In the genomic region with DNA sequence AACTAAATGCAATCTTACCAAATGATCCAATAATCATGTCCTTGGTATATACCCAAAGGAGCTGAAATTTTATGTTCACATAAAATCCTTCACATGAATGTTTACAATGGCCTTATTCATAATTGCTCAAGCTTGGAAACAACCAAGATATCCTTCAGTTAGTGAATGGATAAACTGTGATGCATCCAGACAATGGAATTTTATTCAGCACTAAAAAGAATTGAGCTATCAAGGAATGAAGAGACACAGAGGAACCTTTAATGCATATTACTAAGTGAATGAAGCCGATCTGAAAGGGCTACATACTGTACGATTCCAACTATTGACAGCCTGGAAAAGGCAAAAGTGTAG, we compare ENCODE assay signal across 2 cellular contexts.
TF ChIP-seq lines count a peak whose summit lies in the region.

No MANE protein-coding gene starts in this region.

TF ChIP-seq in IMR-90, 13 proteins besides CTCF, POLR2A, EP300 and RAD21:
- TF ChIP-seq RCOR1 (IDR thresholded peaks at IDR 0.05; ENCODE audit: insufficient replicate concordance, low read length) (no peak), MXI1 (IDR thresholded peaks at IDR 0.05; ENCODE audit: borderline replicate concordance, low read depth, low read length) (no peak), MAFK (IDR thresholded peaks at IDR 0.05; ENCODE audit: low read depth, low read length) (no peak), RFX5 (IDR thresholded peaks at IDR 0.05; ENCODE audit: low read depth, low read length) (no peak), SMC3 (IDR thresholded peaks at IDR 0.05; ENCODE audit: low read depth, low read length) (no peak), BHLHE40 (IDR thresholded peaks at IDR 0.05; ENCODE audit: low read depth, low read length) (no peak), NFE2L2 (IDR thresholded peaks at IDR 0.05; ENCODE audit: low read depth, low read length) (no peak), MAZ (IDR thresholded peaks at IDR 0.05; ENCODE audit: borderline replicate concordance, low read depth, low read length) (no peak), CEBPB (IDR thresholded peaks at IDR 0.05; ENCODE audit: low read depth, low read length) (no peak), FOS (IDR thresholded peaks at IDR 0.05; ENCODE audit: low read depth, low read length) (no peak), CHD1 (IDR thresholded peaks at IDR 0.05; ENCODE audit: low read depth, low read length) (no peak)
- TF ChIP-seq, protein P1, sequence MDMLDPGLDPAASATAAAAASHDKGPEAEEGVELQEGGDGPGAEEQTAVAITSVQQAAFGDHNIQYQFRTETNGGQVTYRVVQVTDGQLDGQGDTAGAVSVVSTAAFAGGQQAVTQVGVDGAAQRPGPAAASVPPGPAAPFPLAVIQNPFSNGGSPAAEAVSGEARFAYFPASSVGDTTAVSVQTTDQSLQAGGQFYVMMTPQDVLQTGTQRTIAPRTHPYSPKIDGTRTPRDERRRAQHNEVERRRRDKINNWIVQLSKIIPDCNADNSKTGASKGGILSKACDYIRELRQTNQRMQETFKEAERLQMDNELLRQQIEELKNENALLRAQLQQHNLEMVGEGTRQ (IDR thresholded peaks at IDR 0.05; ENCODE audit: low read depth, low read length) = no peak
- TF ChIP-seq, protein P2, sequence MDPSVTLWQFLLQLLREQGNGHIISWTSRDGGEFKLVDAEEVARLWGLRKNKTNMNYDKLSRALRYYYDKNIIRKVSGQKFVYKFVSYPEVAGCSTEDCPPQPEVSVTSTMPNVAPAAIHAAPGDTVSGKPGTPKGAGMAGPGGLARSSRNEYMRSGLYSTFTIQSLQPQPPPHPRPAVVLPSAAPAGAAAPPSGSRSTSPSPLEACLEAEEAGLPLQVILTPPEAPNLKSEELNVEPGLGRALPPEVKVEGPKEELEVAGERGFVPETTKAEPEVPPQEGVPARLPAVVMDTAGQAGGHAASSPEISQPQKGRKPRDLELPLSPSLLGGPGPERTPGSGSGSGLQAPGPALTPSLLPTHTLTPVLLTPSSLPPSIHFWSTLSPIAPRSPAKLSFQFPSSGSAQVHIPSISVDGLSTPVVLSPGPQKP (IDR thresholded peaks at IDR 0.05; ENCODE audit: borderline replicate concordance, low read depth, low read length) = no peak
TF ChIP-seq in IMR-90: peak in this region for 0.

TF ChIP-seq in GM12878, 131 proteins besides CTCF, POLR2A, EP300 and RAD21:
- TF ChIP-seq TAF1 (IDR thresholded peaks at IDR 0.05; ENCODE audit: borderline replicate concordance, low read depth, low read length) (no peak), TCF12 (IDR thresholded peaks at IDR 0.05; ENCODE audit: low read depth, low read length) (no peak), JUND (IDR thresholded peaks at IDR 0.05; ENCODE audit: low read depth, low read length) (no peak), EZH2 (IDR thresholded peaks at IDR 0.05; ENCODE audit: borderline replicate concordance, control insufficient read depth, low read depth, low read length) (no peak), KAT2A (conservative IDR thresholded peaks at IDR 0.05; ENCODE audit: control insufficient read depth, low read depth, low read length) (no peak), EED (IDR thresholded peaks at IDR 0.05; ENCODE audit: low read depth) (no peak)
- TF ChIP-seq, protein P3, sequence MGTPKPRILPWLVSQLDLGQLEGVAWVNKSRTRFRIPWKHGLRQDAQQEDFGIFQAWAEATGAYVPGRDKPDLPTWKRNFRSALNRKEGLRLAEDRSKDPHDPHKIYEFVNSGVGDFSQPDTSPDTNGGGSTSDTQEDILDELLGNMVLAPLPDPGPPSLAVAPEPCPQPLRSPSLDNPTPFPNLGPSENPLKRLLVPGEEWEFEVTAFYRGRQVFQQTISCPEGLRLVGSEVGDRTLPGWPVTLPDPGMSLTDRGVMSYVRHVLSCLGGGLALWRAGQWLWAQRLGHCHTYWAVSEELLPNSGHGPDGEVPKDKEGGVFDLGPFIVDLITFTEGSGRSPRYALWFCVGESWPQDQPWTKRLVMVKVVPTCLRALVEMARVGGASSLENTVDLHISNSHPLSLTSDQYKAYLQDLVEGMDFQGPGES (IDR thresholded peaks at IDR 0.05) = no peak
- TF ChIP-seq, protein P2 (IDR thresholded peaks at IDR 0.05; ENCODE audit: low read depth, low read length) = no peak
- TF ChIP-seq, protein P4, sequence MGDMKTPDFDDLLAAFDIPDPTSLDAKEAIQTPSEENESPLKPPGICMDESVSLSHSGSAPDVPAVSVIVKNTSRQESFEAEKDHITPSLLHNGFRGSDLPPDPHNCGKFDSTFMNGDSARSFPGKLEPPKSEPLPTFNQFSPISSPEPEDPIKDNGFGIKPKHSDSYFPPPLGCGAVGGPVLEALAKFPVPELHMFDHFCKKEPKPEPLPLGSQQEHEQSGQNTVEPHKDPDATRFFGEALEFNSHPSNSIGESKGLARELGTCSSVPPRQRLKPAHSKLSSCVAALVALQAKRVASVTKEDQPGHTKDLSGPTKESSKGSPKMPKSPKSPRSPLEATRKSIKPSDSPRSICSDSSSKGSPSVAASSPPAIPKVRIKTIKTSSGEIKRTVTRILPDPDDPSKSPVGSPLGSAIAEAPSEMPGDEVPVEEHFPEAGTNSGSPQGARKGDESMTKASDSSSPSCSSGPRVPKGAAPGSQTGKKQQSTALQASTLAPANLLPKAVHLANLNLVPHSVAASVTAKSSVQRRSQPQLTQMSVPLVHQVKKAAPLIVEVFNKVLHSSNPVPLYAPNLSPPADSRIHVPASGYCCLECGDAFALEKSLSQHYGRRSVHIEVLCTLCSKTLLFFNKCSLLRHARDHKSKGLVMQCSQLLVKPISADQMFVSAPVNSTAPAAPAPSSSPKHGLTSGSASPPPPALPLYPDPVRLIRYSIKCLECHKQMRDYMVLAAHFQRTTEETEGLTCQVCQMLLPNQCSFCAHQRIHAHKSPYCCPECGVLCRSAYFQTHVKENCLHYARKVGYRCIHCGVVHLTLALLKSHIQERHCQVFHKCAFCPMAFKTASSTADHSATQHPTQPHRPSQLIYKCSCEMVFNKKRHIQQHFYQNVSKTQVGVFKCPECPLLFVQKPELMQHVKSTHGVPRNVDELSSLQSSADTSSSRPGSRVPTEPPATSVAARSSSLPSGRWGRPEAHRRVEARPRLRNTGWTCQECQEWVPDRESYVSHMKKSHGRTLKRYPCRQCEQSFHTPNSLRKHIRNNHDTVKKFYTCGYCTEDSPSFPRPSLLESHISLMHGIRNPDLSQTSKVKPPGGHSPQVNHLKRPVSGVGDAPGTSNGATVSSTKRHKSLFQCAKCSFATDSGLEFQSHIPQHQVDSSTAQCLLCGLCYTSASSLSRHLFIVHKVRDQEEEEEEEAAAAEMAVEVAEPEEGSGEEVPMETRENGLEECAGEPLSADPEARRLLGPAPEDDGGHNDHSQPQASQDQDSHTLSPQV (IDR thresholded peaks at IDR 0.05) = no peak
TF ChIP-seq in GM12878: peak in this region for 0.
